In the genomic region with DNA sequence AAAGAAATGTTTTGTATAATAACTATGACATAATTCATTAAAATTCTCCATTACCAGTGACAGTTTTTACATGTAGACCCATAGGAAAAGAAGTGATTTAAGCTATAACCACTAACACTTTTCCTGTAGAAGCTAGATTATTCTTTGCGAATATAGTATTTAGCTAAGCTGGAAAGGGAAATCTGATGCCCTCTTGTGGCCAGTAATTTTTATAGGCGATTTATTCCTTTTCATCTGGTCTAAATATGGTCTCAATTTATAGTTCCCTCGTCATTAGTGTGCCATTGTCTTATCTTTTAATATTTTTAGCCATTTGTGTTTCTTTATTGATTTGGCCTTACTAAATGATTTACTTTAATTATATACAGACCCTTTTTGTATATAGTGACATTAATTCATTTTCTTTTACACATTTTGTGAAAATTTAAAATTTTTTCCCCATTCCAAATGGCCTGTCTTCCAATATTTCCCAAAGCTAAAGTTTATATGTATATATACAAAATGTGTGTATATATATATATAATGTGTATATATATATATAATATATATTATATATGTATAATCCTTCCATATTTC, we compare ENCODE assay signal across 1 cellular context.
TF ChIP-seq lines count a peak whose summit lies in the region.

No MANE protein-coding gene starts in this region.

TF ChIP-seq in SK-N-SH, 30 proteins besides CTCF, POLR2A, EP300 and RAD21 (continued from another document):
- TF ChIP-seq PBX3 (IDR thresholded peaks at IDR 0.05): no peak
